ENCODE assay signal across 19 cellular contexts in the genomic region with DNA sequence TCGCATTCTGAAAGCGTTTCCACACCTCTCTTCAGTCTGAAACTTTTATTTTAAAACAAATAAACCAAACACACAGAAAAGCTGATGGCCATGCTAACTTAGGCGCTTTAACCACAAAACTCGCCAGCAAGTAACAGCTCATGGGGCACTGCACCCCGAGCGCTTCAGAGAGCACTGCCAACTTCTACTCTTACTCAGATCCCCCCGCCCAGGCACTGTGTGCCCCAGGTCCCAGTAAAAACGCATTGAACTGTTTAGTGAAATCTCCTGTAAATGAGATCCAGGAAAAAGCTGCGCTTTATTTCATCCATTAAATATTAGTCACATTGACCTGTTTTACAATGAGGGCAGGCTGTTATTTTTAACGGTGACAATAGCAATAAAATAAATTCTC.
DNase-seq lines count a peak whose midpoint lies in the region; TF ChIP-seq lines count a peak whose summit lies in the region.
"Had no signal": no experiment of that assay in that cellular context is flagged by ENCODE, and none has a peak within 500 bp of the region (broad histone marks: within the 10 kb centered on the region; RNA-seq: fewer than 3 reads in every experiment).

No MANE protein-coding gene starts in this region.

- H4K20me1 ChIP-seq in Loucy (ENCODE audit: insufficient read depth, low read length, poor library complexity, severe bottlenecking) = no peaks in the 10 kb centered on the region

- H2AFZ ChIP-seq in Loucy (ENCODE audit: low read length) = no peak overlapping the region

- no peaks in the 10 kb centered on the region for H3K9me3 Mint-ChIP-seq in brain
- H3K9me3 Mint-ChIP-seq: activated B cell treated with CpG ODN at 0.5 μM for 24 hours; activated T-helper 1 cell treated with anti-CD3 and anti-CD28 coated beads, Interleukin-12 subunit alpha, Interleukin-12 subunit beta, Interleukin-2, Interleukin-4 antibody, amounts not matched to agents 30 ng/mL and 10 ng/mL and 1 ng/mL, durations not matched to agents 14 hours and 24 hours and 36 hours; memory B cell had no signal

- no peak for TF ChIP-seq CTCF in Loucy (conservative IDR thresholded peaks at IDR 0.05; ENCODE audit: low read length)
- TF ChIP-seq CTCF in brain (conservative IDR thresholded peaks at IDR 0.05) = no peak
- TF ChIP-seq CTCF in tibial artery (IDR thresholded peaks at IDR 0.05) = no peak

- H3K27ac ChIP-seq in mesodermal cell (ENCODE audit: low read depth, low read length, severe bottlenecking) = peak overlapping the region; percentile 68
- H3K27ac ChIP-seq in tibial artery = peak overlapping the region; percentile 53 to 69
- H3K27ac ChIP-seq: right lobe of liver had no signal

- H3F3A ChIP-seq in Loucy (ENCODE audit: low read depth) = no peaks in the 10 kb centered on the region

- H3K4me1 Mint-ChIP-seq in brain = peaks cover 91% of the 10 kb centered on the region
- H3K4me1 Mint-ChIP-seq: activated B cell treated with CpG ODN at 0.5 μM for 24 hours, memory B cell had no signal

- WGBS in mesodermal cell (ENCODE audit: insufficient coverage in 2 of 2), 2 experiments = 91% methylated on average over 5 to 7 of the region's 10 CpGs

- H3K36me3 Mint-ChIP-seq in brain = peaks cover 71% of the 10 kb centered on the region
- H3K36me3 Mint-ChIP-seq: memory B cell had no signal

- H3K9me3 ChIP-seq in Loucy (ENCODE audit: insufficient read depth, low read depth, low read length) = no peaks in the 10 kb centered on the region
- no peaks in the 10 kb centered on the region for H3K9me3 ChIP-seq in mesodermal cell (ENCODE audit: control insufficient read depth, low read length)
- no peaks in the 10 kb centered on the region for H3K9me3 ChIP-seq in tibial artery
- H3K9me3 ChIP-seq: BE2C, right lobe of liver had no signal

- H3K36me3 ChIP-seq in Loucy (ENCODE audit: insufficient read depth, low read length) (peaks cover 83% of the 10 kb centered on the region; the same call in 1 of the 2 replicates), mesodermal cell (ENCODE audit: control insufficient read depth, insufficient read depth, low read length) (peaks cover 35% of the 10 kb centered on the region), tibial artery (peaks cover 12 to 56% (median 41%) of the 10 kb centered on the region in 3 donors)
- H3K36me3 ChIP-seq: BE2C had no signal

- H3K4me2 ChIP-seq in Loucy (ENCODE audit: low read depth, low read length, poor library complexity, severe bottlenecking) = peak overlapping the region; percentile 18

- peak overlapping the region; percentile 42 for H3K9ac ChIP-seq in Loucy (ENCODE audit: low read depth, low read length, poor library complexity, severe bottlenecking)

- intact Hi-C loops in tibial artery (cut with DNase I; ENCODE audit: low total_unique reads) = no loop called here

- H3K4me3 ChIP-seq in Loucy (ENCODE audit: low read length, poor library complexity, severe bottlenecking) (no peak overlapping the region), mesodermal cell (ENCODE audit: extremely low read depth, insufficient read depth, low read length, poor library complexity, severe bottlenecking) (no peak overlapping the region), tibial artery (no peak overlapping the region)
- H3K4me3 ChIP-seq: right lobe of liver had no signal

- peak overlapping the region; percentile 19 to 96 (median 90) for H3K27ac Mint-ChIP-seq in brain
- H3K27ac Mint-ChIP-seq: activated B cell treated with CpG ODN at 0.5 μM for 24 hours; activated T-helper 1 cell treated with anti-CD3 and anti-CD28 coated beads, Interleukin-12 subunit alpha, Interleukin-12 subunit beta, Interleukin-2, Interleukin-4 antibody, amounts not matched to agents 30 ng/mL and 10 ng/mL and 1 ng/mL, durations not matched to agents 14 hours and 24 hours and 36 hours; memory B cell; T-helper 17 cell had no signal

- DNase-seq in tibial artery (no peak), AG08396 (ENCODE audit: low spot score) (no peak), midbrain (lab: John Stamatoyannopoulos, UW) (no peak)
- DNase-seq in activated naive CD4-positive, alpha-beta T cell treated with anti-CD3 and anti-CD28 coated beads, Interleukin-2, amount 50 U/mL, for 16 hours = no peak
- DNase-seq: activated B cell treated with CpG ODN at 0.5 μM for 24 hours; effector memory CD4-positive, alpha-beta T cell; hippocampal formation; KBM-7; NCI-H1092 treated with DMSO at 0.1 percent for 48 hours; NCI-H526 treated with DMSO at 0.1 percent for 48 hours; right lobe of liver; stimulated activated naive CD4-positive, alpha-beta T cell treated with Interleukin-2 at 50 U/mL for 16 hours; T-helper 17 cell had no signal

- no peaks in the 10 kb centered on the region for H3K27me3 Mint-ChIP-seq in brain
- H3K27me3 Mint-ChIP-seq: activated B cell treated with CpG ODN at 0.5 μM for 24 hours, memory B cell, T-helper 17 cell had no signal

- H3K4me1 ChIP-seq in Loucy (ENCODE audit: insufficient read depth, low read length, poor library complexity, severe bottlenecking) (peaks cover 18% of the 10 kb centered on the region), mesodermal cell (ENCODE audit: control insufficient read depth, insufficient read depth, low read length, poor library complexity, severe bottlenecking) (peaks cover 38% of the 10 kb centered on the region), tibial artery (peaks cover 5 to 87% (median 71%) of the 10 kb centered on the region in 4 donors)

- peaks cover 11% of the 10 kb centered on the region; the same call in 1 of the 2 replicates for H3K79me2 ChIP-seq in Loucy (ENCODE audit: insufficient read depth, low read length)

- H3K27me3 ChIP-seq in Loucy (ENCODE audit: insufficient read depth, low read length, poor library complexity, severe bottlenecking) (no peaks in the 10 kb centered on the region), tibial artery (no peaks in the 10 kb centered on the region)
- H3K27me3 ChIP-seq: BE2C, right lobe of liver had no signal

- H3K4me3 Mint-ChIP-seq in brain = peak overlapping the region in 4 of 5 experiments; percentile 12 to 56 (median 34)
- H3K4me3 Mint-ChIP-seq: activated B cell treated with CpG ODN at 0.5 μM for 24 hours; activated T-helper 1 cell treated with anti-CD3 and anti-CD28 coated beads, Interleukin-12 subunit alpha, Interleukin-12 subunit beta, Interleukin-2, Interleukin-4 antibody, amounts not matched to agents 30 ng/mL and 10 ng/mL and 1 ng/mL, durations not matched to agents 14 hours and 24 hours and 36 hours; memory B cell; T-helper 17 cell had no signal

- no peaks in the 10 kb centered on the region for H3K9me2 ChIP-seq in Loucy (replicated peaks; ENCODE audit: low read depth, low read length)
